8 cellular contexts compared by ENCODE assay signal in genomic region chr10:119030421-119031250, GRCh38. TPM values are rescaled to one million over a fixed set of nuclear protein-coding genes. Genes with fewer than 3 reads are reported as not detected.
DNase-seq lines count a peak whose midpoint lies in the region; ATAC-seq and TF ChIP-seq lines count a peak whose summit lies in the region.

No MANE protein-coding gene starts in this region.

- H3K9me3 Mint-ChIP-seq in endodermal cell (no peaks in the 10 kb centered on the region), naive B cell (peaks cover 0 to 2% (median 0%) of the 10 kb centered on the region in 7 donors)

- H3K4me3 Mint-ChIP-seq in endodermal cell (peak overlapping the region; percentile 50), naive B cell (peak overlapping the region; percentile 71 to 87 (median 83))

- no peaks in the 10 kb centered on the region for H3K9me3 ChIP-seq in endodermal cell (ENCODE audit: control insufficient read depth, low read length)
- no peaks in the 10 kb centered on the region for H3K9me3 ChIP-seq in thoracic aorta

- H3K27me3 Mint-ChIP-seq in endodermal cell (ENCODE audit: insufficient read depth), result peaks cover 15% of the 10 kb centered on the region
- peaks cover 30 to 42% (median 40%) of the 10 kb centered on the region in 3 donors for H3K27me3 Mint-ChIP-seq in naive B cell

- ATAC-seq in GM18505 (IDR thresholded peaks at IDR 0.05; ENCODE audit: unreplicated experiment), result peak; percentile 50
- ATAC-seq in HG02885 (IDR thresholded peaks at IDR 0.05; ENCODE audit: poor library complexity, unreplicated experiment), result peak; percentile 51
- peak; percentile 81 to 84 for ATAC-seq in naive B cell (ENCODE audit: low read depth in 2 of 2)
- no peak for ATAC-seq in thoracic aorta (ENCODE audit: insufficient number of reproducible peaks, low FRiP score, low read depth)

- H3K36me3 Mint-ChIP-seq in endodermal cell (ENCODE audit: low read depth), result peaks cover 16% of the 10 kb centered on the region
- peaks cover 12 to 21% of the 10 kb centered on the region in 2 donors for H3K36me3 Mint-ChIP-seq in naive B cell

- 7 to 21% methylated on average over 20 to 65 of the region's 65 CpGs for WGBS in endodermal cell (ENCODE audit: insufficient coverage in 1 of 2, insufficient read length in 1 of 2), 2 experiments

- H3K27me3 ChIP-seq in endodermal cell (ENCODE audit: control insufficient read depth, insufficient read depth, low read length, poor library complexity, severe bottlenecking) (peaks cover 5% of the 10 kb centered on the region), thoracic aorta (replicated peaks; ENCODE audit: insufficient read depth) (no peaks in the 10 kb centered on the region)

- no peak overlapping the region for H3K27ac ChIP-seq in endodermal cell (ENCODE audit: low read depth, low read length)
- H3K27ac ChIP-seq in thoracic aorta, result no peak overlapping the region

- H3K9ac ChIP-seq in endodermal cell (ENCODE audit: extremely low read depth, low read length, poor library complexity, severe bottlenecking), result peak overlapping the region; percentile 16

- H3K27ac Mint-ChIP-seq in endodermal cell (no peak overlapping the region), naive B cell (peak overlapping the region in 3 of 6 donors; percentile 20 to 84 (median 78))

- peak; percentile 10 for DNase-seq in AG08395 (ENCODE audit: low spot score)
- DNase-seq in NCI-H345 (lab: John Stamatoyannopoulos, UW), result peak; percentile 66
- DNase-seq in activated CD4-positive, alpha-beta T cell treated with anti-CD3 and anti-CD28 coated beads, Interleukin-2, amount 50 U/mL, for 1 hour, result peak; percentile 48
- DNase-seq in endodermal cell, result peak; percentile 91
- peak; percentile 76 for DNase-seq in naive B cell
- DNase-seq in thoracic aorta (ENCODE audit: low spot score), result no peak

- peaks cover 37% of the 10 kb centered on the region for H3K36me3 ChIP-seq in endodermal cell (ENCODE audit: control insufficient read depth, insufficient read depth, low read length)
- peaks cover 16% of the 10 kb centered on the region for H3K36me3 ChIP-seq in thoracic aorta

- peak; percentile 32 for TF ChIP-seq POLR2A in GM18505 (IDR thresholded peaks at IDR 0.05; ENCODE audit: borderline replicate concordance, extremely low read depth, insufficient read depth, insufficient read length)

- H3K4me1 Mint-ChIP-seq in endodermal cell (peaks cover 5% of the 10 kb centered on the region), naive B cell (peaks cover 12 to 23% (median 15%) of the 10 kb centered on the region in 3 donors)

- peak overlapping the region; percentile 82 for H3K4me3 ChIP-seq in endodermal cell (ENCODE audit: low read length)
- H3K4me3 ChIP-seq in thoracic aorta, result peak overlapping the region; percentile 73

- TF ChIP-seq CTCF in endodermal cell (conservative IDR thresholded peaks at IDR 0.05), result peak; percentile 32
- no peak for TF ChIP-seq CTCF in thoracic aorta (IDR thresholded peaks at IDR 0.05)

- no peaks in the 10 kb centered on the region for H3K4me1 ChIP-seq in endodermal cell (ENCODE audit: control insufficient read depth, insufficient read depth, low read length)
- H3K4me1 ChIP-seq in thoracic aorta (ENCODE audit: control insufficient read depth in 1 of 2, low read depth in 2 of 2), result peaks cover 10 to 37% of the 10 kb centered on the region in 2 donors

RNA-seq across cellular contexts. Expression of gene NANOS1, which starts 1.1 kb away (rescaled TPM):
- total RNA-seq in endodermal cell (1 to 10 TPM in 1 of 2 donors, under 1 TPM in 1; 0.71 to 1.7 TPM), thoracic aorta (1 to 10 TPM; 1.4 to 5.4 TPM)
- polyA plus RNA-seq in endodermal cell (2013, experiment 1 of 2), result 3.6 TPM
- 3.5 TPM for polyA plus RNA-seq in endodermal cell (2013, experiment 2 of 2)
- polyA plus RNA-seq in naive B cell (ENCODE audit: low read depth in 6 of 6), result not detected

RNA-seq across cellular contexts. Expression of gene EIF3A, which starts 50.0 kb away (rescaled TPM):
- total RNA-seq in endodermal cell, result 100 to 1,000 TPM; 134 to 144 TPM
- 129 TPM for polyA plus RNA-seq in endodermal cell (2013, experiment 1 of 2)
- polyA plus RNA-seq in endodermal cell (2013, experiment 2 of 2), result 120 TPM
- 10 to 100 TPM; 23.4 to 47.8 (median 32.0) TPM for polyA plus RNA-seq in naive B cell (ENCODE audit: low read depth in 6 of 6)
- 100 to 1,000 TPM in 1 of 2 donors, 10 to 100 TPM in 1; 70.8 to 135 TPM for total RNA-seq in thoracic aorta
